Comparison of ENCODE assay signal across 1 cellular context in genomic region chr16:66639091-66639885, GRCh38.
TF ChIP-seq lines count a peak whose summit lies in the region.

No MANE protein-coding gene starts in this region.

TF ChIP-seq in WTC11, 78 proteins besides CTCF, POLR2A, EP300 and RAD21 (continued from another document):
- TF ChIP-seq, protein P1, sequence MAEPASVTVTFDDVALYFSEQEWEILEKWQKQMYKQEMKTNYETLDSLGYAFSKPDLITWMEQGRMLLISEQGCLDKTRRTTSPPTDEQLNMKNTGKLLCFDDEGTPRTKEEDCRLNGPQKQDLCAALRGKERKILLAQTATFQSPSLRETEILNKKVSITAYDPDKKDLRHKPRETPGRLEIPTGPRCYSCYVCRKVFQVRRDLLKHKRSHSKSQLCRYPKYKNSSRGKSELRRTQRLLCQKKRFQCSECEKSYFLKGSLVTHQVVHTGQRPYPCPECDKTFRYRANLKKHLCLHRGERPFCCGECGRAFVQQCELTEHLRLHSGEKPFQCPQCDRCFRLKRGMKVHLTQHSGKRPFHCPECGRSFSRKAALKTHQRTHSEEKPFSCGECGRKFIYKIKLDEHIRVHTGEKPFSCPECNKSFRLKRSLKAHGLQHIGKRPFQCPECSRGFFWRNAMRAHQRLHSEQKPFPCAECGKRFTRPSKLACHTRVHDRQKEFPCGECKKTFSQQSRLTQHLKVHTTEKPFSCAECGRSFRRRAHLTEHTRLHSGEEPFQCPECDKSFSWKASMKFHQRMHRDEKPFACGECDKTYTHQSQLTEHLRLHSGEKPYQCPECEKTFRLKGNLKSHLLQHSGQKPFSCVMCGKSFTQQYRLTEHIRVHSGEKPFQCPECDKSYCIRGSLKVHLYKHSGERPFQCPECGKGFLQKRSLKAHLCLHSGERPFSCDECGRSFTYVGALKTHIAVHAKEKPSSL (CRISPR knock-in tag; conservative IDR thresholded peaks at IDR 0.05): no peak
- TF ChIP-seq NFATC4 (CRISPR knock-in tag; IDR thresholded peaks at IDR 0.05) (no peak), ARID4B (CRISPR knock-in tag; IDR thresholded peaks at IDR 0.05; ENCODE audit: borderline replicate concordance) (no peak), ATF1 (CRISPR knock-in tag; IDR thresholded peaks at IDR 0.05) (no peak), NFYB (CRISPR knock-in tag; conservative IDR thresholded peaks at IDR 0.05; ENCODE audit: low read depth) (no peak), CREM (CRISPR knock-in tag; IDR thresholded peaks at IDR 0.05) (no peak)
